In the genomic region with DNA sequence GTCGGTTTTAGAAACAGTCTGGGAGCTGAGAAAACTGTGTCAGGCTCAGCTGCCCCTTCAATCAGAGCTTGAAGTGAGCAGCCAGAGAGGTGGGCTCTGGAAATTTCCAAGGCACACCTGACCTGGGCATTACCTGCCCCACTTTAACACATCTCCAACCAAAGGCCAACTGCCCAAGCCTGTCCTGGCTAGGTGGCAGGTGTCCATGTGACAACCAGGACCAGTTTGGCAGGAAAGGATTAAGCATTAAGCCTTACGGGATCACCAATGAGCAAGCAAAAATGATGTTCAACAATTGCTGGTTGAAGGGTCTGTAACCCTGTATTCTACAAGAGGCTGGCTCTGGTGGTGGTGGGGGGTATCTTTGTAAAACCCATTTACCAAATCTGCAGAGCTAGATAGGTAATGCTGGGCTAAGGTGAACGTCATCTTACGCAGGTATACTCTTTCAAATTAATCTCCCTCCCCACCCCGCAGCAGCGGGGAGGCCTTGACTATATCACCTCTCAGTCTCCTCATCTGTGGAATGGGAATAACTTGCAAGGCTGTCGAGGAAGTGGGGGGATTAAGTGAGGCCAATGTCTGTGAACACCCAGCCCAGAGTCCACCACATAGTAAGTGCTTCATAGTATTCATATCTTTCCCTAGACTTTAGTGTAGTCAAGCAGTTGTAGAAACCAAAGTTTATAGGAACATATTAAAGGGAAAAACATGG, we compare ENCODE assay signal across 19 cellular contexts.
A peak's percentile ranks its signal among the peaks of the same experiment; 100 is the strongest.
DNase-seq lines count a peak whose midpoint lies in the region; ATAC-seq, FAIRE-seq and TF ChIP-seq lines count a peak whose summit lies in the region.
"Had no signal": no experiment of that assay in that cellular context is flagged by ENCODE, and none has a peak within 500 bp of the region (broad histone marks: within the 10 kb centered on the region; RNA-seq: fewer than 3 reads in every experiment).

No MANE protein-coding gene starts in this region.

- H3K4me1 ChIP-seq in H1 (replicated peaks in 1 of 4; ENCODE audit: control insufficient read depth in 3 of 4, insufficient read depth in 4 of 4, low read length in 3 of 4) (peaks cover 14 to 43% (median 30%) of the 10 kb centered on the region in 4 experiments), SK-N-SH (ENCODE audit: control insufficient read depth in 1 of 2, insufficient read depth in 2 of 2, low read depth in 1 of 2, low read length in 1 of 2) (peaks cover 0 to 30% of the 10 kb centered on the region in 2 experiments; a peak in 2 of 4 replicates)
- H3K4me1 ChIP-seq: Peyer's patch had no signal

- H3K23me2 ChIP-seq in H1 (ENCODE audit: low read depth, low read length): no peaks in the 10 kb centered on the region

- intact Hi-C loops in CD14-positive monocyte (cut with micrococcal nuclease): no loop called here
- intact Hi-C loops in left cardiac atrium (cut with DNase I): no loop called here

- H3K9me3 Mint-ChIP-seq in CD14-positive monocyte: no peaks in the 10 kb centered on the region
- H3K9me3 Mint-ChIP-seq: CD4-positive, CD25-positive, alpha-beta regulatory T cell had no signal

- H3K27me3 Mint-ChIP-seq in CD14-positive monocyte (ENCODE audit: low read depth in 3 of 3): peaks cover 3 to 10% (median 8%) of the 10 kb centered on the region in 3 donors

- H3K79me2 ChIP-seq in H1 (ENCODE audit: control insufficient read depth in 1 of 2, insufficient read depth in 2 of 2, low read length in 2 of 2) (no peaks in the 10 kb centered on the region), SK-N-SH (ENCODE audit: insufficient read depth) (no peaks in the 10 kb centered on the region)

- TF ChIP-seq CTCF in CD14-positive monocyte (IDR thresholded peaks at IDR 0.05): no peak
- no peak for TF ChIP-seq CTCF in H1 (IDR thresholded peaks at IDR 0.05; ENCODE audit: control extremely low read depth in 1 of 3, insufficient read depth in 1 of 3, low read depth in 1 of 3, low read length in 3 of 3)
- no peak for TF ChIP-seq CTCF in SK-N-SH (IDR thresholded peaks at IDR 0.05)

- H3K4me2 ChIP-seq in H1 (ENCODE audit: insufficient read depth in 1 of 2, low read depth in 2 of 2, low read length in 2 of 2) (no peak overlapping the region), SK-N-SH (no peak overlapping the region)

- H3K79me1 ChIP-seq in H1 (ENCODE audit: low read depth, low read length): no peaks in the 10 kb centered on the region

- H3K56ac ChIP-seq in H1 (replicated peaks; ENCODE audit: insufficient read length, low read depth, low read length): no peak overlapping the region

- no peak for FAIRE-seq in H1 (lab: Jason Lieb, UNC)
- FAIRE-seq: D721Med, G401.6, HTR-8/SVneo had no signal

- no peak for TF ChIP-seq EP300 in H1 (IDR thresholded peaks at IDR 0.05; ENCODE audit: borderline replicate concordance in 1 of 2, low read depth in 2 of 2, low read length in 2 of 2)
- no peak for TF ChIP-seq EP300 in SK-N-SH (IDR thresholded peaks at IDR 0.05; ENCODE audit: borderline replicate concordance in 1 of 2, low read depth in 1 of 2, low read length in 1 of 2)

- no peak for TF ChIP-seq RAD21 in H1 (IDR thresholded peaks at IDR 0.05 in 1 of 2, conservative IDR thresholded peaks at IDR 0.05 in 1 of 2; ENCODE audit: low read depth in 2 of 2, low read length in 2 of 2)
- TF ChIP-seq RAD21 in SK-N-SH (IDR thresholded peaks at IDR 0.05; ENCODE audit: low read length): no peak

- H3K27ac ChIP-seq in H1 (ENCODE audit: low read depth, low read length) (no peak overlapping the region), SK-N-SH (ENCODE audit: low read depth in 2 of 2, low read length in 1 of 2) (no peak overlapping the region)
- H3K27ac ChIP-seq: Peyer's patch had no signal

- ATAC-seq in GM21447 (IDR thresholded peaks at IDR 0.05; ENCODE audit: unreplicated experiment) (no peak), left cardiac atrium (no peak)
- ATAC-seq: SK-N-SH treated with all-trans-retinoic acid at 6 μM for 48 hours had no signal

- H3K9me3 ChIP-seq in H1 (ENCODE audit: insufficient read depth in 2 of 2, low read depth in 1 of 2, low read length in 1 of 2): no peaks in the 10 kb centered on the region
- H3K9me3 ChIP-seq in SK-N-SH: no peaks in the 10 kb centered on the region
- H3K9me3 ChIP-seq: MG63, Peyer's patch had no signal

- H3K4me1 Mint-ChIP-seq in CD14-positive monocyte: no peaks in the 10 kb centered on the region
- H3K4me1 Mint-ChIP-seq: CD4-positive, CD25-positive, alpha-beta regulatory T cell had no signal

- H2BK120ac ChIP-seq in H1 (replicated peaks; ENCODE audit: low read depth, low read length): no peak overlapping the region

- no peak overlapping the region for H3K27ac Mint-ChIP-seq in CD14-positive monocyte

- H2BK15ac ChIP-seq in H1 (ENCODE audit: low read length): peak overlapping the region; percentile 73

- H3K9me2 ChIP-seq in SK-N-SH: no peaks in the 10 kb centered on the region

- POLR2A ChIA-PET in H1 (lab: Charles Lee; ENCODE audit: partially characterized antibody): interaction anchor here (0.6 to 1.0 kb wide), 3 partner anchors 8 to 312 kb away, joined by 3 to 4 read pairs (median 3); no protein-coding TSS in a partner anchor
- POLR2A ChIA-PET in SK-N-SH (lab: Yijun Ruan, JAX): no interaction called here

- peak overlapping the region; percentile 17 for H2BK20ac ChIP-seq in H1 (ENCODE audit: low read length)

- H3F3A ChIP-seq in SK-N-SH (replicated peaks; ENCODE audit: insufficient read depth): no peaks in the 10 kb centered on the region

- H3K9ac ChIP-seq in H1 (replicated peaks in 1 of 4; ENCODE audit: extremely low read depth in 1 of 4, low read depth in 3 of 4, low read length in 3 of 4): no peak overlapping the region
- H3K9ac ChIP-seq in SK-N-SH: no peak overlapping the region

- CTCF ChIA-PET in H1 (lab: Charles Lee; ENCODE audit: partially characterized antibody) (interaction anchor here (0.6 to 7.5 kb wide), 4 partner anchors 11 to 44 kb away, joined by 3 to 46 read pairs (median 4); no protein-coding TSS in a partner anchor), SK-N-SH (lab: Yijun Ruan, JAX) (interaction anchor here (1.1 kb wide), 1 partner anchor 11 kb away, joined by 5 read pairs; no protein-coding TSS in a partner anchor)

- no peaks in the 10 kb centered on the region for H3K36me3 Mint-ChIP-seq in CD14-positive monocyte
- H3K36me3 Mint-ChIP-seq: CD4-positive, CD25-positive, alpha-beta regulatory T cell had no signal

- no peaks in the 10 kb centered on the region for H3K36me3 ChIP-seq in H1 (ENCODE audit: control insufficient read depth in 2 of 4, insufficient read depth in 4 of 4, low read length in 3 of 4)
- H3K36me3 ChIP-seq in SK-N-SH (replicated peaks in 1 of 2; ENCODE audit: control insufficient read depth in 1 of 2, insufficient read depth in 2 of 2, low read length in 1 of 2): no peaks in the 10 kb centered on the region
- H3K36me3 ChIP-seq: MG63, Peyer's patch had no signal

- WGBS in H1 (ENCODE audit: extremely low coverage in 1 of 2, insufficient coverage in 1 of 2, insufficient read length in 1 of 2, insufficient replicate concordance in 2 of 2, low coverage in 1 of 2, low lambda C conversion rate in 2 of 2, missing lambda C conversion rate in 1 of 2), 2 experiments: 90% methylated on average over 7 of the region's 7 CpGs; no CpG with 5 or more reads in 1 of the 2 experiments
- 71% methylated on average over 6 of the region's 7 CpGs for WGBS in SK-N-SH (ENCODE audit: low lambda C conversion rate)

- H4K5ac ChIP-seq in H1 (ENCODE audit: insufficient read length, low read depth, low read length): no peak overlapping the region

- no peak overlapping the region for H4K91ac ChIP-seq in H1 (replicated peaks; ENCODE audit: insufficient read length, low read length)

- H4K8ac ChIP-seq in H1 (ENCODE audit: extremely low read depth, insufficient read depth, low read length): no peak overlapping the region

- H3K4me3 Mint-ChIP-seq in CD14-positive monocyte: no peak overlapping the region
- H3K4me3 Mint-ChIP-seq: CD4-positive, CD25-positive, alpha-beta regulatory T cell had no signal

- H3K4me3 ChIP-seq in H1 (ENCODE audit: extremely low read depth in 1 of 4, insufficient read depth in 2 of 4, low read depth in 3 of 4, low read length in 4 of 4) (no peak overlapping the region), SK-N-SH (ENCODE audit: low read depth in 2 of 2, low read length in 1 of 2) (no peak overlapping the region)
- H3K4me3 ChIP-seq: MG63, Peyer's patch had no signal

- H3K14ac ChIP-seq in H1 (ENCODE audit: insufficient read length): no peak overlapping the region

- DNase-seq in CD14-positive monocyte (ENCODE audit: low spot score) (peak; percentile 33), HT-29 (ENCODE audit: low spot score) (peak; percentile 17), H1 (ENCODE audit: low read depth in 1 of 2, low spot score in 2 of 2) (no peak), mucosa of gallbladder (ENCODE audit: low spot score) (peak; percentile 32), activated gamma-delta T cell (lab: John Stamatoyannopoulos, UW) (no peak), left cardiac atrium (no peak), SK-N-SH (no peak)
- DNase-seq: CD4-positive, CD25-positive, alpha-beta regulatory T cell; KBM-7; NCI-H2029; NCI-H446 treated with DMSO at 0.1 percent for 48 hours; OCI-M1; Peyer's patch had no signal

- H3K23ac ChIP-seq in H1 (ENCODE audit: insufficient read length): no peak overlapping the region

- H2AFZ ChIP-seq in H1 (ENCODE audit: low read length) (no peak overlapping the region), SK-N-SH (ENCODE audit: low read depth) (no peak overlapping the region)

- H3K18ac ChIP-seq in H1 (ENCODE audit: extremely low read depth, low read length): peak overlapping the region; percentile 14; the same call in 1 of the 2 replicates

- H2AK5ac ChIP-seq in H1 (ENCODE audit: low read depth, low read length): no peak overlapping the region

- H2BK12ac ChIP-seq in H1 (ENCODE audit: low read depth, low read length): peak overlapping the region; percentile 41; the same call in 1 of the 2 replicates

- no peak for TF ChIP-seq POLR2A in H1 (IDR thresholded peaks at IDR 0.05; ENCODE audit: control extremely low read depth in 1 of 2, low read depth in 2 of 2, low read length in 2 of 2)

- no peaks in the 10 kb centered on the region for H4K20me1 ChIP-seq in H1 (replicated peaks in 1 of 2; ENCODE audit: control insufficient read depth in 1 of 2, insufficient read depth in 2 of 2, low read length in 2 of 2)
- no peaks in the 10 kb centered on the region for H4K20me1 ChIP-seq in SK-N-SH (ENCODE audit: insufficient read depth)

- H3K27me3 ChIP-seq in H1 (replicated peaks in 1 of 4; ENCODE audit: control insufficient read depth in 3 of 4, extremely low read depth in 1 of 4, insufficient read depth in 3 of 4, low read length in 3 of 4) (no peaks in the 10 kb centered on the region), SK-N-SH (ENCODE audit: insufficient read depth) (no peaks in the 10 kb centered on the region)
- H3K27me3 ChIP-seq: MG63, Peyer's patch had no signal

- no peak overlapping the region for H3K4ac ChIP-seq in H1 (replicated peaks; ENCODE audit: insufficient read length, low read depth, low read length)

- no peak overlapping the region for H2BK5ac ChIP-seq in H1 (ENCODE audit: low read depth, low read length)

TF ChIP-seq in H1, 55 proteins besides CTCF, POLR2A, EP300 and RAD21 (continues in another document):
- 0 out of 2 replicates have a peak, but pooled peaks have one; percentile 62 for TF ChIP-seq KDM1A (IDR thresholded peaks at IDR 0.05; ENCODE audit: borderline replicate concordance, low read length)

TF ChIP-seq in SK-N-SH, 30 proteins besides CTCF, POLR2A, EP300 and RAD21:
- no peak for TF ChIP-seq TCF12 (IDR thresholded peaks at IDR 0.05)
- TF ChIP-seq RXRA (IDR thresholded peaks at IDR 0.05; ENCODE audit: borderline replicate concordance, low read depth): no peak

Comparison
In these comparisons a context has a peak if more than half of its experiments do, and no peak if none do; other contexts are left out.
1. DNase-seq: peak in CD14-positive monocyte (single experiment), HT-29 (single experiment) and mucosa of gallbladder (single experiment); none in H1 (0 of 2), activated gamma-delta T cell (single experiment), left cardiac atrium (single experiment) and SK-N-SH (single experiment).